9 cellular contexts compared by ENCODE assay signal in the genomic region with DNA sequence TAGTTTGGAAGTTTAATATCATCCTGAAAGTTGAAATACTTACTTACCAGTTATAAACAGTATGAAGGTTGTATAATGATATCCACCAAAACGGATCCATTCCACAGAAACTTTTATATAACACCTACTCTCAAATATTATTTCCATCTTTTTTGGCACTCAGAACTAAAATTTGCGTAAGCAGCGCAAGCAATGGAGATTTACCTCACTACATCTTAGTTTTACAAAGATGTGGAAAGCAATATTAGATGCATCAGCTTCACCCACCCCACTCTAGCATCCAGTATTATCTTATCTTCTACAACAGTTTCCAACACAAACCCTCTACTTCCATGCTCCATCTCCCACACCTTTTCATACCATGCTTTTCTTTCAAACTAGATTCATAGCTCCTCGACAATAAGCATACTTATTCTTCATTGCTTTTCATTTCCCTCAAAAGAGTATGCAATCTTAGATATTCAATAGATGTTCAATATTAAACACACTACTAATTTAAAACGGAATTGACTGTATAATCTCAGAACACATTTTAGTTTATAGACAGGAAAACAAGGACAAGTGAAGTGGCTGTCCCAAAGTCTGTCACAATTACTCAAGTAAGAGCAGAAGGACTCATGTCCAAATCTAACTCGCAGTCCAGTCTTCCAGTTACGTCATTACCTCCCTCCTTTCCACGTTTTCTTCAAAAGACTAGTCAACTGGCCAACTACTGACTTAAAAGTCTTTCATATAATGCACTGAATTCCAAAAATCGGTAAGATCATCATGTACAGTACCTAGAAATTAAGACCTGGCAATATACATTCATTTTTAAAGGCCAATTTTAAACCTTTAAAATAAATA. TPM values are rescaled to one million over a fixed set of nuclear protein-coding genes. Genes with fewer than 3 reads are reported as not detected.
DNase-seq lines count a peak whose midpoint lies in the region; ATAC-seq and TF ChIP-seq lines count a peak whose summit lies in the region.
"Had no signal": no experiment of that assay in that cellular context is flagged by ENCODE, and none has a peak within 500 bp of the region (broad histone marks: within the 10 kb centered on the region; RNA-seq: fewer than 3 reads in every experiment).

No MANE protein-coding gene starts in this region.

- ATAC-seq in heart right ventricle (no peak), right lobe of liver (no peak), esophagus mucosa (no peak)

- CTCF ChIA-PET in HEK293T (lab: Yijun Ruan, JAX), result interaction anchor here (0.6 to 1.1 kb wide), 2 partner anchors 184 to 530 kb away, joined by 3 read pairs; no protein-coding TSS in a partner anchor

- H3K36me3 ChIP-seq in heart right ventricle (peaks cover 0 to 15% (median 0%) of the 10 kb centered on the region in 9 donors), adrenal gland (replicated peaks in 1 of 2) (no peaks in the 10 kb centered on the region), right lobe of liver (no peaks in the 10 kb centered on the region), uterus (no peaks in the 10 kb centered on the region)

- POLR2A ChIA-PET in HEK293T (lab: Yijun Ruan, JAX), result interaction anchor here (1.0 to 1.6 kb wide), 2 partner anchors 13 to 50 kb away, joined by 3 to 6 read pairs; no protein-coding TSS in a partner anchor

- H3K4me1 ChIP-seq in heart right ventricle, result peaks cover 11 to 81% (median 75%) of the 10 kb centered on the region in 9 donors
- peaks cover 27 to 72% of the 10 kb centered on the region in 2 donors for H3K4me1 ChIP-seq in adrenal gland (replicated peaks in 1 of 2)
- H3K4me1 ChIP-seq in right lobe of liver, result peaks cover 0 to 59% (median 18%) of the 10 kb centered on the region in 4 donors
- H3K4me1 ChIP-seq in uterus, result peaks cover 0 to 16% of the 10 kb centered on the region in 2 donors

- peak overlapping the region in 6 of 10 donors; percentile 95 to 100 (median 99) for H3K27ac ChIP-seq in heart right ventricle
- peak overlapping the region in 3 of 5 donors; percentile 7 to 100 (median 95) for H3K27ac ChIP-seq in adrenal gland
- H3K27ac ChIP-seq in right lobe of liver, result no peak overlapping the region
- H3K27ac ChIP-seq in uterus, result peak overlapping the region; percentile 100

- TF ChIP-seq CTCF in heart right ventricle (IDR thresholded peaks at IDR 0.05) (no peak), adrenal gland (IDR thresholded peaks at IDR 0.05) (no peak), right lobe of liver (IDR thresholded peaks at IDR 0.05) (no peak), uterus (IDR thresholded peaks at IDR 0.05) (no peak)

- H3K4me3 ChIP-seq in heart right ventricle, result peak overlapping the region; percentile 7 to 99 (median 86)
- H3K4me3 ChIP-seq in adrenal gland, result peak overlapping the region in 2 of 4 donors; percentile 64 to 96
- peak overlapping the region; percentile 88 to 98 (median 98) for H3K4me3 ChIP-seq in right lobe of liver
- peak overlapping the region; percentile 78 to 95 for H3K4me3 ChIP-seq in uterus

- DNase-seq in heart right ventricle, result no peak
- DNase-seq in cardiac septum (ENCODE audit: low spot score), result no peak
- no peak for DNase-seq in adrenal gland
- DNase-seq in right lobe of liver, result no peak
- no peak for DNase-seq in uterus
- DNase-seq in GF-D8 (lab: John Stamatoyannopoulos, UW), result no peak
- DNase-seq in HEK293T (ENCODE audit: extremely low spot score), result no peak
- DNase-seq: central memory CD4-positive, alpha-beta T cell had no signal

- TF ChIP-seq POLR2A in adrenal gland (IDR thresholded peaks at IDR 0.05), result no peak
- TF ChIP-seq POLR2A in right lobe of liver (IDR thresholded peaks at IDR 0.05), result no peak
- no peak for TF ChIP-seq POLR2A in uterus (IDR thresholded peaks at IDR 0.05)

- H3K27me3 ChIP-seq in heart right ventricle (no peaks in the 10 kb centered on the region), adrenal gland (no peaks in the 10 kb centered on the region), right lobe of liver (no peaks in the 10 kb centered on the region), uterus (no peaks in the 10 kb centered on the region)

- WGBS in heart right ventricle, 2 donors, result 23 to 28% methylated on average over 9 of the region's 9 CpGs
- WGBS in adrenal gland, 4 donors, result 31 to 33% (median 31%) methylated on average over 9 of the region's 9 CpGs
- WGBS in right lobe of liver (ENCODE audit: insufficient coverage, low coverage, low lambda C conversion rate, missing lambda C conversion rate), result 39% methylated on average over 9 of the region's 9 CpGs

- H3K9me3 ChIP-seq in heart right ventricle (no peaks in the 10 kb centered on the region), adrenal gland (replicated peaks in 1 of 3) (no peaks in the 10 kb centered on the region), right lobe of liver (no peaks in the 10 kb centered on the region), uterus (no peaks in the 10 kb centered on the region)

- intact Hi-C loops in heart right ventricle (cut with DNase I), result loop anchor here in 1 of 10 donors (5.0 kb wide), 1 partner anchor 41 kb away; no protein-coding TSS in a partner anchor
- intact Hi-C loops in cardiac septum (cut with DNase I), result no loop called here
- intact Hi-C loops in adrenal gland (cut with DNase I), result no loop called here
- intact Hi-C loops in right lobe of liver (cut with DNase I), result no loop called here
- intact Hi-C loops in uterus (cut with DNase I; ENCODE audit: low total_unique reads), result no loop called here

TF ChIP-seq in HEK293T, 16 proteins besides CTCF, POLR2A, EP300 and RAD21:
- TF ChIP-seq L3MBTL2 (conservative IDR thresholded peaks at IDR 0.05) (no peak), FOXA1 (IDR thresholded peaks at IDR 0.05) (no peak), TARDBP (IDR thresholded peaks at IDR 0.05) (no peak), CTBP1 (IDR thresholded peaks at IDR 0.05; ENCODE audit: borderline replicate concordance) (no peak), SUZ12 (IDR thresholded peaks at IDR 0.05) (no peak), NFRKB (IDR thresholded peaks at IDR 0.05) (no peak), ELF4 (IDR thresholded peaks at IDR 0.05) (no peak), FOXK2 (IDR thresholded peaks at IDR 0.05) (no peak), SP1 (IDR thresholded peaks at IDR 0.05) (no peak), ZNF384 (IDR thresholded peaks at IDR 0.05) (no peak), FOXM1 (IDR thresholded peaks at IDR 0.05; ENCODE audit: borderline replicate concordance) (no peak), HDGF (IDR thresholded peaks at IDR 0.05; ENCODE audit: borderline replicate concordance) (no peak), ARNT (IDR thresholded peaks at IDR 0.05) (no peak), BHLHE40 (IDR thresholded peaks at IDR 0.05; ENCODE audit: borderline replicate concordance) (no peak), LEF1 (IDR thresholded peaks at IDR 0.05; ENCODE audit: borderline replicate concordance) (no peak)
- TF ChIP-seq, protein P1, sequence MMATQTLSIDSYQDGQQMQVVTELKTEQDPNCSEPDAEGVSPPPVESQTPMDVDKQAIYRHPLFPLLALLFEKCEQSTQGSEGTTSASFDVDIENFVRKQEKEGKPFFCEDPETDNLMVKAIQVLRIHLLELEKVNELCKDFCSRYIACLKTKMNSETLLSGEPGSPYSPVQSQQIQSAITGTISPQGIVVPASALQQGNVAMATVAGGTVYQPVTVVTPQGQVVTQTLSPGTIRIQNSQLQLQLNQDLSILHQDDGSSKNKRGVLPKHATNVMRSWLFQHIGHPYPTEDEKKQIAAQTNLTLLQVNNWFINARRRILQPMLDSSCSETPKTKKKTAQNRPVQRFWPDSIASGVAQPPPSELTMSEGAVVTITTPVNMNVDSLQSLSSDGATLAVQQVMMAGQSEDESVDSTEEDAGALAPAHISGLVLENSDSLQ (IDR thresholded peaks at IDR 0.05), result no peak

RNA-seq across cellular contexts. Expression of gene PPP2CA, which starts 2.2 kb away (rescaled TPM):
- 100 to 1,000 TPM; 136 to 249 (median 184) TPM for total RNA-seq in heart right ventricle
- polyA plus RNA-seq in heart right ventricle, result 100 to 1,000 TPM in 1 of 2 donors, 10 to 100 TPM in 1; 47.1 to 100 TPM
- total RNA-seq in cardiac septum, result 214 TPM
- 100 to 1,000 TPM; 138 to 220 (median 145) TPM for total RNA-seq in adrenal gland
- 100 to 1,000 TPM in 1 of 3 donors, 10 to 100 TPM in 2; 26.9 to 246 (median 32.6) TPM for polyA plus RNA-seq in adrenal gland
- 10 to 100 TPM; 50.8 to 80.5 (median 65.0) TPM for total RNA-seq in right lobe of liver
- 100 to 1,000 TPM; 114 to 437 (median 226) TPM for total RNA-seq in uterus
- total RNA-seq in esophagus mucosa, result 144 TPM

RNA-seq across cellular contexts. Expression of gene SKP1, which starts 46.9 kb away (rescaled TPM):
- total RNA-seq in heart right ventricle, result 100 to 1,000 TPM; 424 to 543 (median 483) TPM
- polyA plus RNA-seq in heart right ventricle, result 100 to 1,000 TPM in 1 of 2 donors, 10 to 100 TPM in 1; 65.2 to 675 TPM
- total RNA-seq in cardiac septum, result 494 TPM
- total RNA-seq in adrenal gland, result 100 to 1,000 TPM; 262 to 522 (median 377) TPM
- polyA plus RNA-seq in adrenal gland, result 1,000 to 10,000 TPM in 1 of 3 donors, 100 to 1,000 TPM in 2; 121 to 1,485 (median 274) TPM
- total RNA-seq in right lobe of liver, result 100 to 1,000 TPM; 125 to 186 (median 149) TPM
- total RNA-seq in uterus, result 100 to 1,000 TPM; 198 to 343 (median 235) TPM
- 206 TPM for total RNA-seq in esophagus mucosa

Comparison
In these comparisons a context has a peak if more than half of its experiments do, and no peak if none do; other contexts are left out.
1. H3K27ac ChIP-seq: peak in heart right ventricle (6 of 10), adrenal gland (3 of 5) and uterus (2 of 2); none in right lobe of liver (0 of 3).